30 cellular contexts compared by ENCODE assay signal in genomic region chr1:89167590-89168215, GRCh38. TPM values are rescaled to one million over a fixed set of nuclear protein-coding genes. Genes with fewer than 3 reads are reported as not detected.
"Had no signal": no experiment of that assay in that cellular context is flagged by ENCODE, and none has a peak within 500 bp of the region (broad histone marks: within the 10 kb centered on the region; RNA-seq: fewer than 3 reads in every experiment).

No MANE protein-coding gene starts in this region.

- FAIRE-seq: colon, keratinocyte, pancreas had no signal

- H3K9me3 ChIP-seq: breast epithelium, esophagus squamous epithelium, heart right ventricle, lower lobe of right lung, mucosa of descending colon, pancreas, psoas muscle, right atrium auricular region, thyroid gland, upper lobe of right lung had no signal

- H3K9me3 Mint-ChIP-seq: central memory CD8-positive, alpha-beta T cell; nephron progenitor cell; WTC11 had no signal

- H3K36me3 ChIP-seq: breast epithelium, esophagus squamous epithelium, heart right ventricle, lower lobe of right lung, pancreas, right atrium auricular region, thyroid gland, upper lobe of right lung had no signal

- H3K36me3 Mint-ChIP-seq: WTC11 had no signal

- H3K27ac ChIP-seq: breast epithelium, dorsolateral prefrontal cortex, esophagus squamous epithelium, heart right ventricle, lower lobe of right lung, pancreas, psoas muscle, right atrium auricular region, thyroid gland, upper lobe of right lung had no signal

- H3K27me3 ChIP-seq: breast epithelium, esophagus squamous epithelium, heart right ventricle, pancreas, right atrium auricular region, thyroid gland, upper lobe of right lung had no signal

- H3K27me3 Mint-ChIP-seq: activated naive CD8-positive, alpha-beta T cell; activated T-cell treated with anti-CD3 and anti-CD28 coated beads, Interleukin-2, amount 50 U/mL, for 24 hours; activated T-helper 17 cell treated with anti-CD3 and anti-CD28 coated beads, Interleukin-2, amount 50 U/mL, for 72 hours; central memory CD8-positive, alpha-beta T cell had no signal

- H3K4me1 ChIP-seq: breast epithelium, esophagus squamous epithelium, heart right ventricle, lower lobe of right lung, psoas muscle, right atrium auricular region, thyroid gland, upper lobe of right lung had no signal

- DNase-seq: activated CD8-positive, alpha-beta memory T cell treated with anti-CD3 and anti-CD28 coated beads for 24 hours; activated CD8-positive, alpha-beta memory T cell treated with anti-CD3 and anti-CD28 coated beads, Interleukin-2, amount 50 U/mL, for 4 hours; activated naive CD4-positive, alpha-beta T cell; activated T-cell treated with anti-CD3 and anti-CD28 coated beads, Interleukin-2, amount 50 U/mL, for 24 hours; amniotic stem cell; dorsolateral prefrontal cortex; esophagus squamous epithelium; heart right ventricle; left colon; lower lobe of right lung; mesendoderm; mucosa of descending colon; nephron progenitor cell; pancreas; psoas muscle; stimulated activated CD4-positive, alpha-beta T cell treated with anti-CD3 and anti-CD28 coated beads, Interleukin-4, amount 100 ng/mL, for 24 hours; stimulated activated naive CD4-positive, alpha-beta T cell treated with Interleukin-2 at 50 U/mL for 16 hours; thyroid gland; upper lobe of right lung had no signal

- H3K27ac Mint-ChIP-seq: activated naive CD8-positive, alpha-beta T cell; activated T-cell treated with anti-CD3 and anti-CD28 coated beads, Interleukin-2, amount 50 U/mL, for 24 hours; activated T-helper 17 cell treated with anti-CD3 and anti-CD28 coated beads, Interleukin-2, amount 50 U/mL, for 72 hours; nephron progenitor cell; T-helper 2 cell treated with Interferon-gamma antibody and Interleukin-4, amounts not matched to agents 5 μg/mL and 100 μg/mL, for 36 hours; WTC11 had no signal

- H3K4me3 ChIP-seq: breast epithelium, dorsolateral prefrontal cortex, esophagus squamous epithelium, heart right ventricle, lower lobe of right lung, mucosa of descending colon, pancreas, psoas muscle, right atrium auricular region, thyroid gland, upper lobe of right lung had no signal

- ATAC-seq: activated T-helper 17 cell treated with anti-CD3 and anti-CD28 coated beads, Interleukin-2, amount 50 U/mL, for 72 hours; heart right ventricle; left colon; lower lobe of right lung; mucosa of descending colon; pancreas; psoas muscle; upper lobe of right lung; WTC11 had no signal

- H3K4me1 Mint-ChIP-seq: nephron progenitor cell, WTC11 had no signal

- H3K4me3 Mint-ChIP-seq: activated naive CD8-positive, alpha-beta T cell; activated T-cell treated with anti-CD3 and anti-CD28 coated beads, Interleukin-2, amount 50 U/mL, for 24 hours; activated T-helper 17 cell treated with anti-CD3 and anti-CD28 coated beads, Interleukin-2, amount 50 U/mL, for 72 hours; central memory CD8-positive, alpha-beta T cell; nephron progenitor cell; T-helper 2 cell treated with Interferon-gamma antibody and Interleukin-4, amounts not matched to agents 5 μg/mL and 100 μg/mL, for 36 hours; WTC11 had no signal

RNA-seq across cellular contexts. Expression of gene GBP7, which starts 8.1 kb away (rescaled TPM):
- total RNA-seq: activated T-helper 17 cell treated with anti-CD3 and anti-CD28 coated beads, Interleukin-2, amount 50 U/mL, for 72 hours; breast epithelium; esophagus squamous epithelium; fibroblast of villous mesenchyme; left colon; lower lobe of right lung; psoas muscle; right atrium auricular region; subcutaneous adipose tissue; thyroid gland; WTC11 had no signal
- polyA plus RNA-seq: heart right ventricle, keratinocyte, pancreas, psoas muscle had no signal
